Comparison of ENCODE assay signal across 8 cellular contexts in genomic region chr15:40405501-40406381, GRCh38. TPM values are rescaled to one million over a fixed set of nuclear protein-coding genes. Genes with fewer than 3 reads are reported as not detected.
A peak's percentile ranks its signal among the peaks of the same experiment; 100 is the strongest.
DNase-seq lines count a peak whose midpoint lies in the region; ATAC-seq, FAIRE-seq and TF ChIP-seq lines count a peak whose summit lies in the region.

Gene IVD (plus strand): TSS chr15:40405795. CDS start chr15:40405828, 33 bp downstream.

- ATAC-seq in HG02759 (IDR thresholded peaks at IDR 0.05; ENCODE audit: unreplicated experiment) (peak; percentile 90), Right ventricle myocardium superior (ENCODE audit: poor library complexity) (peak; percentile 100), pancreas (peak; percentile 99 to 100 (median 99))
- ATAC-seq in activated naive CD8-positive, alpha-beta T cell treated with anti-CD3 and anti-CD28 coated beads, Interleukin-2, amount 50 U/mL, for 24 hours: peak; percentile 99

- no peaks in the 10 kb centered on the region for H3K9me3 Mint-ChIP-seq in activated naive CD8-positive, alpha-beta T cell treated with anti-CD3 and anti-CD28 coated beads, Interleukin-2, amount 50 U/mL, for 24 hours

- 1% methylated on average over 54 of the region's 54 CpGs for WGBS in pancreas, 2 donors

- H3K27ac ChIP-seq in pancreas (peak within 1 kb of the TSS in 3 of 4 donors; percentile 18 to 60 (median 44)), tibial artery (peak within 1 kb of the TSS; percentile 75 to 84)

- H3K4me3 ChIP-seq in pancreas (peak within 1 kb of the TSS; percentile 76 to 95 (median 81)), tibial artery (peak within 1 kb of the TSS; percentile 74 to 82)

- FAIRE-seq in pancreas (lab: Jason Lieb, UNC): peak; percentile 95

- peak within 1 kb of the TSS; percentile 89 for H3K4me3 Mint-ChIP-seq in activated naive CD8-positive, alpha-beta T cell treated with anti-CD3 and anti-CD28 coated beads, Interleukin-2, amount 50 U/mL, for 24 hours

- H3K4me1 ChIP-seq in pancreas (peaks cover 0 to 19% (median 0%) of the 10 kb centered on the region in 3 donors), tibial artery (peaks cover 0 to 25% (median 18%) of the 10 kb centered on the region in 4 donors)

- DNase-seq in NCI-H1417 treated with DMSO at 0.1 percent for 48 hours (lab: John Stamatoyannopoulos, UW) (peak; percentile 54), SW480 (ENCODE audit: low spot score) (peak; percentile 90), Right ventricle myocardium superior (peak; percentile 97), pancreas (peak; percentile 94 to 98 (median 95)), tibial artery (peak; percentile 95 to 98)
- DNase-seq in activated naive CD8-positive, alpha-beta T cell treated with anti-CD3 and anti-CD28 coated beads, Interleukin-2, amount 50 U/mL, for 24 hours: peak; percentile 93

- H3K36me3 Mint-ChIP-seq in activated naive CD8-positive, alpha-beta T cell treated with anti-CD3 and anti-CD28 coated beads, Interleukin-2, amount 50 U/mL, for 24 hours (ENCODE audit: low read depth): peaks cover 18% of the 10 kb centered on the region

- H3K36me3 ChIP-seq in pancreas (peaks cover 0 to 7% (median 0%) of the 10 kb centered on the region in 3 donors), tibial artery (peaks cover 6 to 20% (median 12%) of the 10 kb centered on the region in 3 donors)

- peak; percentile 85 for TF ChIP-seq POLR2A in GM10847 (IDR thresholded peaks at IDR 0.05; ENCODE audit: extremely low read depth, insufficient read length)

- H3K27ac Mint-ChIP-seq in activated naive CD8-positive, alpha-beta T cell treated with anti-CD3 and anti-CD28 coated beads, Interleukin-2, amount 50 U/mL, for 24 hours: peak within 1 kb of the TSS; percentile 88

- H3K4me1 Mint-ChIP-seq in activated naive CD8-positive, alpha-beta T cell treated with anti-CD3 and anti-CD28 coated beads, Interleukin-2, amount 50 U/mL, for 24 hours: peaks cover 55% of the 10 kb centered on the region

- no peaks in the 10 kb centered on the region for H3K27me3 ChIP-seq in pancreas
- H3K27me3 ChIP-seq in tibial artery: no peaks in the 10 kb centered on the region

- H3K9me3 ChIP-seq in pancreas (no peaks in the 10 kb centered on the region), tibial artery (no peaks in the 10 kb centered on the region)

- H3K27me3 Mint-ChIP-seq in activated naive CD8-positive, alpha-beta T cell treated with anti-CD3 and anti-CD28 coated beads, Interleukin-2, amount 50 U/mL, for 24 hours: no peaks in the 10 kb centered on the region

- intact Hi-C loops in Right ventricle myocardium superior (cut with DNase I) (no loop called here), pancreas (cut with DNase I) (no loop called here), tibial artery (cut with DNase I; ENCODE audit: low total_unique reads) (no loop called here)

- no peak for TF ChIP-seq CTCF in pancreas (IDR thresholded peaks at IDR 0.05)
- peak in 1 of 2 experiments; percentile 8 for TF ChIP-seq CTCF in tibial artery (IDR thresholded peaks at IDR 0.05)

RNA-seq across cellular contexts. Expression of gene IVD, which starts in this region (rescaled TPM):
- total RNA-seq in Right ventricle myocardium superior (90.8 TPM), pancreas (10 to 100 TPM; 23.8 to 41.3 (median 30.1) TPM)
- polyA plus RNA-seq in pancreas: 10 to 100 TPM; 26.0 to 38.5 TPM

Comparison
In these comparisons a context has a peak if more than half of its experiments do, and no peak if none do; other contexts are left out.
1. Peak in every context shown above with its lines: DNase-seq, ATAC-seq, H3K4me3 ChIP-seq and H3K27ac ChIP-seq.